Comparison of ENCODE assay signal across 12 cellular contexts in the genomic region with DNA sequence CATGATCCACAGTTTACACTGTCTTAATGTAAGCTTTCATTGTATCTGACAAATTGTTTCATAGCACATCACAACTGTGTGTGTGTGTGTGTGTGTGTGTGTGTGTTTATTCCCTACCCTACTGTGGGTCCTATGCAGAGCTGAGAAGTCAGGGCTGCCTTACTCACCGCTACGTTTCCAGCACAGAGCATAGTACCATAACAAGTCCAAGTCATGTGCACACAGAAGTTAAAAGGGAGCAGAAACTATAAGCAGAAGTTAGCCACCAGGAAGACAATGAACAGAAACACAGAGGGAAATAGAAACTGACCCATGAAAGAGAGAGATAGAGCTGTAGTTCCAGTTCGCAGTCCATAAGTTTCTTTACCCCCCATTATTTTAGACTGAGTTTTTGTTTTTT. TPM values are rescaled to one million over a fixed set of nuclear protein-coding genes. Genes with fewer than 3 reads are reported as not detected.
DNase-seq lines count a peak whose midpoint lies in the region; ATAC-seq and TF ChIP-seq lines count a peak whose summit lies in the region.
"Had no signal": no experiment of that assay in that cellular context is flagged by ENCODE, and none has a peak within 500 bp of the region (broad histone marks: within the 10 kb centered on the region; RNA-seq: fewer than 3 reads in every experiment).

No MANE protein-coding gene starts in this region.

- CTCF ChIA-PET in GM10248 (lab: Yijun Ruan, JAX), result interaction anchor here (1.0 to 2.8 kb wide), 7 partner anchors 11 to 447 kb away, joined by 3 to 13 read pairs (median 5); a partner anchor contains a TSS

- H3K4me1 ChIP-seq in Karpas-422 (ENCODE audit: low read length), result peaks cover 31% of the 10 kb centered on the region
- peaks cover 0 to 3% (median 0%) of the 10 kb centered on the region in 4 donors for H3K4me1 ChIP-seq in Peyer's patch
- H3K4me1 ChIP-seq: tibial nerve had no signal

- POLR2A ChIA-PET in GM10248 (lab: Yijun Ruan, JAX), result no interaction called here

- no peaks in the 10 kb centered on the region for H3K36me3 ChIP-seq in Karpas-422 (ENCODE audit: insufficient read depth, low read length)
- no peaks in the 10 kb centered on the region for H3K36me3 ChIP-seq in Peyer's patch

- in situ Hi-C loops in KBM-7 (cut with MboI; ENCODE audit: low pct_unique_long_range_greater_than_20kb, low sequenced_read_pairs), result no loop called here

- no peak overlapping the region for H3K4me2 ChIP-seq in Karpas-422 (ENCODE audit: low read depth, low read length, poor library complexity, severe bottlenecking)

- no peaks in the 10 kb centered on the region for H3K9me2 ChIP-seq in Karpas-422 (replicated peaks; ENCODE audit: insufficient read depth, low read length)

- no peaks in the 10 kb centered on the region for H3K27me3 ChIP-seq in Karpas-422 (ENCODE audit: low read length)
- no peaks in the 10 kb centered on the region for H3K27me3 ChIP-seq in Peyer's patch
- H3K27me3 ChIP-seq: tibial nerve had no signal

- H3K27ac ChIP-seq in Karpas-422 (ENCODE audit: low read length), result peak overlapping the region; percentile 73; the same call in 1 of the 2 replicates
- peak overlapping the region in 1 of 4 donors; percentile 65 for H3K27ac ChIP-seq in Peyer's patch

- no peak overlapping the region for H3K4me3 ChIP-seq in Karpas-422 (ENCODE audit: low read length)
- H3K4me3 ChIP-seq in Peyer's patch, result no peak overlapping the region
- H3K4me3 ChIP-seq: tibial nerve had no signal

- no peak overlapping the region for H3K9ac ChIP-seq in Karpas-422 (ENCODE audit: low read length)

- H2AFZ ChIP-seq in Karpas-422 (ENCODE audit: low read length), result no peak overlapping the region

- H3K9me3 ChIP-seq in Karpas-422 (ENCODE audit: low read length) (no peaks in the 10 kb centered on the region), Peyer's patch (no peaks in the 10 kb centered on the region)

- TF ChIP-seq CTCF in GM10248 (IDR thresholded peaks at IDR 0.05; ENCODE audit: control extremely low read depth, extremely low read depth, low read depth, missing control alignments) (no peak), Peyer's patch (IDR thresholded peaks at IDR 0.05) (no peak)

- H3K79me2 ChIP-seq in Karpas-422 (ENCODE audit: low read length), result no peaks in the 10 kb centered on the region

- peak; percentile 35 for DNase-seq in GM10248 (ENCODE audit: extremely low spot score)
- DNase-seq in Karpas-422, result no peak
- peak; percentile 19 for DNase-seq in germinal center (ENCODE audit: low spot score)
- DNase-seq in Peyer's patch, result no peak
- no peak for DNase-seq in KBM-7
- DNase-seq: CD4-positive, alpha-beta memory T cell; foreskin fibroblast; NCI-H446 treated with DMSO at 0.1 percent for 48 hours had no signal

- TF ChIP-seq POLR2A in Peyer's patch (IDR thresholded peaks at IDR 0.05), result no peak

- H4K20me1 ChIP-seq in Karpas-422 (ENCODE audit: insufficient read depth, low read depth, low read length), result no peaks in the 10 kb centered on the region

- ATAC-seq in GM21381 (IDR thresholded peaks at IDR 0.05; ENCODE audit: unreplicated experiment), result peak; percentile 42
- ATAC-seq in GM18511 (IDR thresholded peaks at IDR 0.05; ENCODE audit: unreplicated experiment), result no peak
- no peak for ATAC-seq in HG03108 (IDR thresholded peaks at IDR 0.05; ENCODE audit: unreplicated experiment)

RNA-seq across cellular contexts. Expression of a gene that starts 38.2 kb away (rescaled TPM):
- total RNA-seq in Karpas-422 (2014; rRNA removed; shearing (Covaris generic); ENCODE audit: low replicate concordance), result 37.6 and 107 TPM in 2 replicates
- 100 to 1,000 TPM in 1 of 4 donors, 10 to 100 TPM in 3; 78.8 to 181 (median 90.3) TPM for total RNA-seq in Peyer's patch

RNA-seq across cellular contexts. Expression of a gene that starts 44.3 kb away (rescaled TPM):
- 5.7 and 5.8 TPM in 2 replicates for total RNA-seq in Karpas-422 (2014; rRNA removed; shearing (Covaris generic); ENCODE audit: low replicate concordance)
- total RNA-seq in Peyer's patch, result 10 to 100 TPM in 3 of 4 donors, 1 to 10 TPM in 1; 9.9 to 15.6 (median 11.3) TPM

Comparison
In these comparisons a context has a peak if more than half of its experiments do, and no peak if none do; other contexts are left out.
1. DNase-seq: peak in GM10248 (single experiment) and germinal center (single experiment); none in Karpas-422 (single experiment), Peyer's patch (0 of 3) and KBM-7 (single experiment).